2 cellular contexts compared by ENCODE assay signal in the genomic region with DNA sequence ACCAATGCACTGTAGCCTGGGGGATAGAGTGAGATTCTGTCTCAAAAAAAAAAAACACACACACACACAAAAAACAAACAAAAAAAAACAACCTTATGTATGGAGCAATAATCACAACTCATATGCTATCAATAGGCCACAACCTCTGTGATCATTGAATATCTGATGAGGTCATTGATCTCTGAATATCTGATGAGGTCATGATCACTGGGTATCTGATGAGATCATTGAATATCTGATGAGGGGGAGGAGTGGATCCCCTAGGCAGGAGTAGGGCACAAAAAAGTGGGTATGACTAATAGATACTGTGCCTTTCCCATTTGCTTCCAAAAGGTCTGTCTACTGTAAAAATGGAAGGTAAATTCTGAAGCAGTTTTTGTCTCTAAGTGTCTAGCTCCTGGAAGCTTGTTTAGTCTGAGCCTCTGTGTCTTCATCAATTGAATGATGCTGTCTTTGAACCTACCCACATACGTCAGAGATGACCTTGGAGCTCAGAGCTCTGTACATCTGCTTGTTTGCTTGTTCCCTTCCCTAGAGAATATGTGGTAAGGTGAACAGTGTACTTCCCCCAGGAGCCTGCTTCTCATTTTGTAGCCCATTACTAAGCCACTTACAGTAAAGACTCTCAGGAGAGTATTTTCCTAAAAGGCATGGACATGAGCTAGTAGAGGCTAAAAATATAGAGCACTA.
TF ChIP-seq lines count a peak whose summit lies in the region.

No MANE protein-coding gene starts in this region.

TF ChIP-seq in HEK293, 187 proteins besides CTCF, POLR2A, EP300 and RAD21 (continued from another document):
- TF ChIP-seq, protein P1, sequence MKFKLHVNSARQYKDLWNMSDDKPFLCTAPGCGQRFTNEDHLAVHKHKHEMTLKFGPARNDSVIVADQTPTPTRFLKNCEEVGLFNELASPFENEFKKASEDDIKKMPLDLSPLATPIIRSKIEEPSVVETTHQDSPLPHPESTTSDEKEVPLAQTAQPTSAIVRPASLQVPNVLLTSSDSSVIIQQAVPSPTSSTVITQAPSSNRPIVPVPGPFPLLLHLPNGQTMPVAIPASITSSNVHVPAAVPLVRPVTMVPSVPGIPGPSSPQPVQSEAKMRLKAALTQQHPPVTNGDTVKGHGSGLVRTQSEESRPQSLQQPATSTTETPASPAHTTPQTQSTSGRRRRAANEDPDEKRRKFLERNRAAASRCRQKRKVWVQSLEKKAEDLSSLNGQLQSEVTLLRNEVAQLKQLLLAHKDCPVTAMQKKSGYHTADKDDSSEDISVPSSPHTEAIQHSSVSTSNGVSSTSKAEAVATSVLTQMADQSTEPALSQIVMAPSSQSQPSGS (tag by site-specific recombination; IDR thresholded peaks at IDR 0.05; ENCODE audit: low read depth) = peak; percentile 90
- TF ChIP-seq ZBTB21 (tag by site-specific recombination; IDR thresholded peaks at IDR 0.05) (peak; percentile 71), HOXA7 (CRISPR knock-in tag; IDR thresholded peaks at IDR 0.05; ENCODE audit: borderline replicate concordance) (no peak)

TF ChIP-seq in liver, 16 proteins besides CTCF, POLR2A, EP300 and RAD21 (continued from another document):
- TF ChIP-seq, protein P2, sequence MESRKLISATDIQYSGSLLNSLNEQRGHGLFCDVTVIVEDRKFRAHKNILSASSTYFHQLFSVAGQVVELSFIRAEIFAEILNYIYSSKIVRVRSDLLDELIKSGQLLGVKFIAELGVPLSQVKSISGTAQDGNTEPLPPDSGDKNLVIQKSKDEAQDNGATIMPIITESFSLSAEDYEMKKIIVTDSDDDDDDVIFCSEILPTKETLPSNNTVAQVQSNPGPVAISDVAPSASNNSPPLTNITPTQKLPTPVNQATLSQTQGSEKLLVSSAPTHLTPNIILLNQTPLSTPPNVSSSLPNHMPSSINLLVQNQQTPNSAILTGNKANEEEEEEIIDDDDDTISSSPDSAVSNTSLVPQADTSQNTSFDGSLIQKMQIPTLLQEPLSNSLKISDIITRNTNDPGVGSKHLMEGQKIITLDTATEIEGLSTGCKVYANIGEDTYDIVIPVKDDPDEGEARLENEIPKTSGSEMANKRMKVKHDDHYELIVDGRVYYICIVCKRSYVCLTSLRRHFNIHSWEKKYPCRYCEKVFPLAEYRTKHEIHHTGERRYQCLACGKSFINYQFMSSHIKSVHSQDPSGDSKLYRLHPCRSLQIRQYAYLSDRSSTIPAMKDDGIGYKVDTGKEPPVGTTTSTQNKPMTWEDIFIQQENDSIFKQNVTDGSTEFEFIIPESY (IDR thresholded peaks at IDR 0.05) = no peak
- TF ChIP-seq TAF1 (conservative IDR thresholded peaks at IDR 0.05) (no peak), NR2F2 (IDR thresholded peaks at IDR 0.05) (no peak), RXRA (IDR thresholded peaks at IDR 0.05) (peak; percentile 50 to 68), HNF4A (conservative IDR thresholded peaks at IDR 0.05) (peak; percentile 34 to 56)
- TF ChIP-seq, protein P3, sequence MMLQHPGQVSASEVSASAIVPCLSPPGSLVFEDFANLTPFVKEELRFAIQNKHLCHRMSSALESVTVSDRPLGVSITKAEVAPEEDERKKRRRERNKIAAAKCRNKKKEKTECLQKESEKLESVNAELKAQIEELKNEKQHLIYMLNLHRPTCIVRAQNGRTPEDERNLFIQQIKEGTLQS (IDR thresholded peaks at IDR 0.05) = no peak
- TF ChIP-seq, protein P4, sequence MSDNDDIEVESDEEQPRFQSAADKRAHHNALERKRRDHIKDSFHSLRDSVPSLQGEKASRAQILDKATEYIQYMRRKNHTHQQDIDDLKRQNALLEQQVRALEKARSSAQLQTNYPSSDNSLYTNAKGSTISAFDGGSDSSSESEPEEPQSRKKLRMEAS (IDR thresholded peaks at IDR 0.05) = no peak
